In genomic region chr2:210752532-210752931, GRCh38 we compare ENCODE assay signal across 2 cellular contexts.
TF ChIP-seq lines count a peak whose summit lies in the region.

No MANE protein-coding gene starts in this region.

TF ChIP-seq in GM23338, 12 proteins besides CTCF, POLR2A, EP300 and RAD21:
- no peak for TF ChIP-seq STAT1 (IDR thresholded peaks at IDR 0.05; ENCODE audit: unreplicated experiment)
- TF ChIP-seq JUNB (IDR thresholded peaks at IDR 0.05; ENCODE audit: unreplicated experiment) = no peak
- no peak for TF ChIP-seq EZH2 (IDR thresholded peaks at IDR 0.05; ENCODE audit: low read depth, unreplicated experiment)
- TF ChIP-seq EZH2phosphoT487 (IDR thresholded peaks at IDR 0.05; ENCODE audit: unreplicated experiment) = no peak
- no peak for TF ChIP-seq ZNF114 (CRISPR knock-in tag; IDR thresholded peaks at IDR 0.05)
- no peak for TF ChIP-seq CREB1 (CRISPR knock-in tag; IDR thresholded peaks at IDR 0.05; ENCODE audit: low read depth)
- no peak for TF ChIP-seq ZNF462 (CRISPR knock-in tag; IDR thresholded peaks at IDR 0.05)
- TF ChIP-seq, protein P1, sequence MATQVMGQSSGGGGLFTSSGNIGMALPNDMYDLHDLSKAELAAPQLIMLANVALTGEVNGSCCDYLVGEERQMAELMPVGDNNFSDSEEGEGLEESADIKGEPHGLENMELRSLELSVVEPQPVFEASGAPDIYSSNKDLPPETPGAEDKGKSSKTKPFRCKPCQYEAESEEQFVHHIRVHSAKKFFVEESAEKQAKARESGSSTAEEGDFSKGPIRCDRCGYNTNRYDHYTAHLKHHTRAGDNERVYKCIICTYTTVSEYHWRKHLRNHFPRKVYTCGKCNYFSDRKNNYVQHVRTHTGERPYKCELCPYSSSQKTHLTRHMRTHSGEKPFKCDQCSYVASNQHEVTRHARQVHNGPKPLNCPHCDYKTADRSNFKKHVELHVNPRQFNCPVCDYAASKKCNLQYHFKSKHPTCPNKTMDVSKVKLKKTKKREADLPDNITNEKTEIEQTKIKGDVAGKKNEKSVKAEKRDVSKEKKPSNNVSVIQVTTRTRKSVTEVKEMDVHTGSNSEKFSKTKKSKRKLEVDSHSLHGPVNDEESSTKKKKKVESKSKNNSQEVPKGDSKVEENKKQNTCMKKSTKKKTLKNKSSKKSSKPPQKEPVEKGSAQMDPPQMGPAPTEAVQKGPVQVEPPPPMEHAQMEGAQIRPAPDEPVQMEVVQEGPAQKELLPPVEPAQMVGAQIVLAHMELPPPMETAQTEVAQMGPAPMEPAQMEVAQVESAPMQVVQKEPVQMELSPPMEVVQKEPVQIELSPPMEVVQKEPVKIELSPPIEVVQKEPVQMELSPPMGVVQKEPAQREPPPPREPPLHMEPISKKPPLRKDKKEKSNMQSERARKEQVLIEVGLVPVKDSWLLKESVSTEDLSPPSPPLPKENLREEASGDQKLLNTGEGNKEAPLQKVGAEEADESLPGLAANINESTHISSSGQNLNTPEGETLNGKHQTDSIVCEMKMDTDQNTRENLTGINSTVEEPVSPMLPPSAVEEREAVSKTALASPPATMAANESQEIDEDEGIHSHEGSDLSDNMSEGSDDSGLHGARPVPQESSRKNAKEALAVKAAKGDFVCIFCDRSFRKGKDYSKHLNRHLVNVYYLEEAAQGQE (IDR thresholded peaks at IDR 0.05; ENCODE audit: unreplicated experiment) = no peak
- no peak for TF ChIP-seq POLR2AphosphoS5 (IDR thresholded peaks at IDR 0.05; ENCODE audit: low read depth)
- no peak for TF ChIP-seq ZNF331 (CRISPR knock-in tag; IDR thresholded peaks at IDR 0.05; ENCODE audit: low read depth)
- TF ChIP-seq, protein P2, sequence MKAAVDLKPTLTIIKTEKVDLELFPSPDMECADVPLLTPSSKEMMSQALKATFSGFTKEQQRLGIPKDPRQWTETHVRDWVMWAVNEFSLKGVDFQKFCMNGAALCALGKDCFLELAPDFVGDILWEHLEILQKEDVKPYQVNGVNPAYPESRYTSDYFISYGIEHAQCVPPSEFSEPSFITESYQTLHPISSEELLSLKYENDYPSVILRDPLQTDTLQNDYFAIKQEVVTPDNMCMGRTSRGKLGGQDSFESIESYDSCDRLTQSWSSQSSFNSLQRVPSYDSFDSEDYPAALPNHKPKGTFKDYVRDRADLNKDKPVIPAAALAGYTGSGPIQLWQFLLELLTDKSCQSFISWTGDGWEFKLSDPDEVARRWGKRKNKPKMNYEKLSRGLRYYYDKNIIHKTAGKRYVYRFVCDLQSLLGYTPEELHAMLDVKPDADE (IDR thresholded peaks at IDR 0.05) = no peak
- TF ChIP-seq NANOG (IDR thresholded peaks at IDR 0.05; ENCODE audit: borderline replicate concordance) = no peak

TF ChIP-seq in H1, 55 proteins besides CTCF, POLR2A, EP300 and RAD21:
- TF ChIP-seq SP2 (IDR thresholded peaks at IDR 0.05; ENCODE audit: low read length) = no peak
- TF ChIP-seq CBX8 (IDR thresholded peaks at IDR 0.05; ENCODE audit: borderline replicate concordance, low read depth, low read length) = no peak
- TF ChIP-seq GTF2F1 (IDR thresholded peaks at IDR 0.05; ENCODE audit: borderline replicate concordance, low read depth, low read length) = no peak
- no peak for TF ChIP-seq FOSL1 (IDR thresholded peaks at IDR 0.05; ENCODE audit: insufficient read depth, low read depth, low read length)
- TF ChIP-seq HDAC2 (IDR thresholded peaks at IDR 0.05; ENCODE audit: borderline replicate concordance in 1 of 2, low read depth in 2 of 2, low read length in 2 of 2) = no peak
- TF ChIP-seq POLR2AphosphoS5 (IDR thresholded peaks at IDR 0.05; ENCODE audit: low read depth, low read length) = no peak
- no peak for TF ChIP-seq BRCA1 (IDR thresholded peaks at IDR 0.05; ENCODE audit: low read depth, low read length)
- TF ChIP-seq NRF1 (IDR thresholded peaks at IDR 0.05; ENCODE audit: low read depth, low read length) = no peak
- TF ChIP-seq SUZ12 (IDR thresholded peaks at IDR 0.05; ENCODE audit: low read length) = no peak
- TF ChIP-seq CREB1 (IDR thresholded peaks at IDR 0.05) = no peak
- TF ChIP-seq, protein P3, sequence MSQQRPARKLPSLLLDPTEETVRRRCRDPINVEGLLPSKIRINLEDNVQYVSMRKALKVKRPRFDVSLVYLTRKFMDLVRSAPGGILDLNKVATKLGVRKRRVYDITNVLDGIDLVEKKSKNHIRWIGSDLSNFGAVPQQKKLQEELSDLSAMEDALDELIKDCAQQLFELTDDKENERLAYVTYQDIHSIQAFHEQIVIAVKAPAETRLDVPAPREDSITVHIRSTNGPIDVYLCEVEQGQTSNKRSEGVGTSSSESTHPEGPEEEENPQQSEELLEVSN (IDR thresholded peaks at IDR 0.05) = no peak
- no peak for TF ChIP-seq PHF8 (conservative IDR thresholded peaks at IDR 0.05; ENCODE audit: low read depth, low read length)
- TF ChIP-seq CHD2 (IDR thresholded peaks at IDR 0.05; ENCODE audit: low read length) = no peak
- no peak for TF ChIP-seq SP4 (IDR thresholded peaks at IDR 0.05; ENCODE audit: low read length)
- no peak for TF ChIP-seq BACH1 (IDR thresholded peaks at IDR 0.05; ENCODE audit: low read length)
- TF ChIP-seq CBX5 (IDR thresholded peaks at IDR 0.05; ENCODE audit: low read depth, low read length) = no peak
- TF ChIP-seq SP1 (IDR thresholded peaks at IDR 0.05; ENCODE audit: low read depth, low read length) = no peak
